Comparison of ENCODE assay signal across 1 cellular context in genomic region chr11:119057000-119057769, GRCh38.
TF ChIP-seq lines count a peak whose summit lies in the region.

Gene HYOU1 (minus strand): TSS chr11:119057205. CDS start chr11:119056160, 1,045 bp downstream.

TF ChIP-seq in GM12878, 131 proteins besides CTCF, POLR2A, EP300 and RAD21 (continued from another document and continues in another):
- TF ChIP-seq EED (IDR thresholded peaks at IDR 0.05; ENCODE audit: low read depth) (no peak), ZNF274 (IDR thresholded peaks at IDR 0.05; ENCODE audit: insufficient read depth, insufficient read length) (no peak), ZNF217 (IDR thresholded peaks at IDR 0.05) (no peak), CHD2 (IDR thresholded peaks at IDR 0.05; ENCODE audit: borderline replicate concordance, low read depth, low read length) (peak; percentile 78), NR2C2 (IDR thresholded peaks at IDR 0.05; ENCODE audit: borderline replicate concordance, control insufficient read depth, insufficient read length, low read depth) (no peak), MYB (IDR thresholded peaks at IDR 0.05; ENCODE audit: borderline replicate concordance, low read depth, low read length) (no peak), ZNF384 (IDR thresholded peaks at IDR 0.05; ENCODE audit: borderline replicate concordance, low read depth, low read length) (no peak), LARP7 (IDR thresholded peaks at IDR 0.05) (no peak; the same call in 1 of the 2 replicates), NR2F1 (conservative IDR thresholded peaks at IDR 0.05) (peak; percentile 78), PBX3 (IDR thresholded peaks at IDR 0.05; ENCODE audit: insufficient replicate concordance, low read depth, low read length) (no peak), BCL3 (IDR thresholded peaks at IDR 0.05; ENCODE audit: borderline replicate concordance, insufficient read depth, low read depth, low read length, poor library complexity, severe bottlenecking) (no peak), TAF1 (IDR thresholded peaks at IDR 0.05; ENCODE audit: borderline replicate concordance, low read depth, low read length) (peak; percentile 88), IRF3 (IDR thresholded peaks at IDR 0.05) (0 out of 2 replicates have a peak, but pooled peaks have one; percentile 33), E2F8 (IDR thresholded peaks at IDR 0.05; ENCODE audit: low read depth, partially characterized antibody) (no peak), CUX1 (IDR thresholded peaks at IDR 0.05; ENCODE audit: insufficient replicate concordance, low read depth, low read length) (no peak), SMARCA5 (IDR thresholded peaks at IDR 0.05) (peak; percentile 55), RAD51 (IDR thresholded peaks at IDR 0.05) (no peak), YBX1 (IDR thresholded peaks at IDR 0.05) (no peak), CHD4 (IDR thresholded peaks at IDR 0.05) (no peak), ATF3 (IDR thresholded peaks at IDR 0.05; ENCODE audit: borderline replicate concordance, extremely low read depth, low read depth, low read length) (no peak), NBN (IDR thresholded peaks at IDR 0.05) (peak; percentile 57; the same call in 1 of the 2 replicates), ZSCAN29 (IDR thresholded peaks at IDR 0.05) (no peak), TCF12 (IDR thresholded peaks at IDR 0.05; ENCODE audit: low read depth, low read length) (0 out of 2 replicates have a peak, but pooled peaks have one; percentile 35), IRF5 (IDR thresholded peaks at IDR 0.05; ENCODE audit: borderline replicate concordance) (no peak), BMI1 (IDR thresholded peaks at IDR 0.05; ENCODE audit: borderline replicate concordance) (no peak), IKZF2 (IDR thresholded peaks at IDR 0.05) (no peak), SKIL (IDR thresholded peaks at IDR 0.05; ENCODE audit: low read depth, poor library complexity, severe bottlenecking) (no peak), SRF (IDR thresholded peaks at IDR 0.05; ENCODE audit: low read depth in 2 of 2, low read length in 2 of 2) (no peak), NKRF (conservative IDR thresholded peaks at IDR 0.05) (peak; percentile 60), TCF7 (IDR thresholded peaks at IDR 0.05; ENCODE audit: borderline replicate concordance) (no peak), HCFC1 (IDR thresholded peaks at IDR 0.05; ENCODE audit: low read length) (0 out of 2 replicates have a peak, but pooled peaks have one; percentile 26), RCOR1 (conservative IDR thresholded peaks at IDR 0.05; ENCODE audit: low read depth, low read length) (no peak), CEBPB (IDR thresholded peaks at IDR 0.05; ENCODE audit: borderline replicate concordance in 1 of 2, low read depth in 2 of 2, low read length in 2 of 2) (no peak), GATAD2B (conservative IDR thresholded peaks at IDR 0.05; ENCODE audit: low read depth) (peak; percentile 63; the same call in 1 of the 2 replicates), IRF4 (IDR thresholded peaks at IDR 0.05; ENCODE audit: low read depth, low read length) (no peak), EZH2 (IDR thresholded peaks at IDR 0.05; ENCODE audit: borderline replicate concordance, control insufficient read depth, low read depth, low read length) (no peak), DPF2 (IDR thresholded peaks at IDR 0.05) (0 out of 2 replicates have a peak, but pooled peaks have one; percentile 51), ESRRA (IDR thresholded peaks at IDR 0.05; ENCODE audit: low read length) (no peak), CBFB (IDR thresholded peaks at IDR 0.05; ENCODE audit: low read depth) (peak; percentile 63; the same call in 1 of the 2 replicates), POU2F2 (IDR thresholded peaks at IDR 0.05; ENCODE audit: borderline replicate concordance, low read depth, low read length) (peak; percentile 61), KDM1A (IDR thresholded peaks at IDR 0.05; ENCODE audit: borderline replicate concordance) (no peak), SMAD5 (IDR thresholded peaks at IDR 0.05; ENCODE audit: low read depth) (peak; percentile 52), SREBF2 (IDR thresholded peaks at IDR 0.05; ENCODE audit: low read length) (no peak), BHLHE40 (IDR thresholded peaks at IDR 0.05; ENCODE audit: borderline replicate concordance in 1 of 2, low read depth in 2 of 2, low read length in 1 of 2) (peak in 1 of 2 experiments; percentile 74; a peak in 2 of 4 replicates), ZNF622 (IDR thresholded peaks at IDR 0.05) (no peak)
